8 cellular contexts compared by ENCODE assay signal in the genomic region with DNA sequence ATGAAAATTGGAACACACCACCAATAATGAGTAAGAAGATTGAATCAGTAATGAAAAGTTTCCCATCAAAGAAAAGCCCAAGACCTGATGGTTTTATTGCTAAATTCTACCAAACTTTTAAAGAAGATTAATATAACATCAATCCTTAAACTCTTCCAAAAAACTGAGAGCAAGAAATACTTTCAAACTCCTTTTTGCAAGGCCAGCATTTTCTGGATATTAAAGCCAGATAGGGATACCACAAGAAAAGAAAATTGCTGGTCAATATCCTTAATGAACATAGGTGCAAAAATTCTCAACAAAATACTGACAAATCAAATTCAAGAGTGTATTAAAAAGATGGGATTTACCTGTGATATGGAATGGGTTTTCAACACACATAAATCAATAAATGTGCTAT.
"Had no signal": no experiment of that assay in that cellular context is flagged by ENCODE, and none has a peak within 500 bp of the region (broad histone marks: within the 10 kb centered on the region; RNA-seq: fewer than 3 reads in every experiment).

No MANE protein-coding gene starts in this region.

- H3K27ac ChIP-seq: HL-60 had no signal

- H3K4me3 Mint-ChIP-seq: GM23338, HFFc6, IgD-negative memory B cell had no signal

- H3K4me2 ChIP-seq: GM23338 had no signal

- H3K9me3 Mint-ChIP-seq: GM23338, HFFc6 had no signal

- H3K36me3 ChIP-seq: HAP-1 had no signal

- H3K27ac Mint-ChIP-seq: GM23338, HFFc6, IgD-negative memory B cell had no signal

- ATAC-seq: GM23338, HCT116 had no signal

- H3K36me3 Mint-ChIP-seq: IgD-negative memory B cell had no signal

- H2AFZ ChIP-seq: GM23338 had no signal

- H3K4me1 Mint-ChIP-seq: IgD-negative memory B cell had no signal

- H3K4me1 ChIP-seq: HAP-1 had no signal

- DNase-seq: H7, HFFc6, KG1 had no signal

- H3K27me3 Mint-ChIP-seq: IgD-negative memory B cell had no signal

- H3K4me3 ChIP-seq: GM23338, HAP-1 had no signal
